ENCODE assay signal across 18 cellular contexts in genomic region chr2:117323341-117323740, GRCh38.
"Had no signal": no experiment of that assay in that cellular context is flagged by ENCODE, and none has a peak within 500 bp of the region (broad histone marks: within the 10 kb centered on the region; RNA-seq: fewer than 3 reads in every experiment).

No MANE protein-coding gene starts in this region.

- H3K9me3 ChIP-seq: esophagus muscularis mucosa, gastroesophageal sphincter, right atrium auricular region, uterus had no signal

- H3K4me3 ChIP-seq: esophagus muscularis mucosa, gastroesophageal sphincter, lung, right atrium auricular region, smooth muscle cell, uterus had no signal

- H3K4me1 ChIP-seq: esophagus muscularis mucosa, gastroesophageal sphincter, right atrium auricular region, uterus had no signal

- H3K4me3 Mint-ChIP-seq: immature natural killer cell, naive B cell, nephron had no signal

- H3K4me2 ChIP-seq: smooth muscle cell had no signal

- H3K27ac Mint-ChIP-seq: immature natural killer cell, naive B cell had no signal

- H3K27ac ChIP-seq: esophagus muscularis mucosa, gastroesophageal sphincter, right atrium auricular region, uterus had no signal

- H3K36me3 ChIP-seq: esophagus muscularis mucosa, gastroesophageal sphincter, right atrium auricular region, uterus had no signal

- ATAC-seq: gastroesophageal sphincter, left cardiac atrium, left ventricle myocardium superior had no signal

- H3K9me3 Mint-ChIP-seq: nephron had no signal

- H3K27me3 ChIP-seq: gastroesophageal sphincter, right atrium auricular region, uterus had no signal

- DNase-seq: effector memory CD4-positive, alpha-beta T cell; glutamatergic neuron; immature natural killer cell; kidney; left cardiac atrium; left ventricle myocardium superior; mesendoderm; naive B cell; stimulated activated CD4-positive, alpha-beta T cell treated with anti-CD3 and anti-CD28 coated beads, Interleukin-2, amount 100 ng/mL, for 48 hours; stimulated activated naive CD4-positive, alpha-beta T cell treated with Interleukin-2 at 50 U/mL for 16 hours; trophoblast cell; uterus had no signal

- H3K4me1 Mint-ChIP-seq: immature natural killer cell, naive B cell had no signal

- H3K27me3 Mint-ChIP-seq: naive B cell had no signal

- H3K36me3 Mint-ChIP-seq: immature natural killer cell, naive B cell had no signal
